1 cellular context compared by ENCODE assay signal in the genomic region with DNA sequence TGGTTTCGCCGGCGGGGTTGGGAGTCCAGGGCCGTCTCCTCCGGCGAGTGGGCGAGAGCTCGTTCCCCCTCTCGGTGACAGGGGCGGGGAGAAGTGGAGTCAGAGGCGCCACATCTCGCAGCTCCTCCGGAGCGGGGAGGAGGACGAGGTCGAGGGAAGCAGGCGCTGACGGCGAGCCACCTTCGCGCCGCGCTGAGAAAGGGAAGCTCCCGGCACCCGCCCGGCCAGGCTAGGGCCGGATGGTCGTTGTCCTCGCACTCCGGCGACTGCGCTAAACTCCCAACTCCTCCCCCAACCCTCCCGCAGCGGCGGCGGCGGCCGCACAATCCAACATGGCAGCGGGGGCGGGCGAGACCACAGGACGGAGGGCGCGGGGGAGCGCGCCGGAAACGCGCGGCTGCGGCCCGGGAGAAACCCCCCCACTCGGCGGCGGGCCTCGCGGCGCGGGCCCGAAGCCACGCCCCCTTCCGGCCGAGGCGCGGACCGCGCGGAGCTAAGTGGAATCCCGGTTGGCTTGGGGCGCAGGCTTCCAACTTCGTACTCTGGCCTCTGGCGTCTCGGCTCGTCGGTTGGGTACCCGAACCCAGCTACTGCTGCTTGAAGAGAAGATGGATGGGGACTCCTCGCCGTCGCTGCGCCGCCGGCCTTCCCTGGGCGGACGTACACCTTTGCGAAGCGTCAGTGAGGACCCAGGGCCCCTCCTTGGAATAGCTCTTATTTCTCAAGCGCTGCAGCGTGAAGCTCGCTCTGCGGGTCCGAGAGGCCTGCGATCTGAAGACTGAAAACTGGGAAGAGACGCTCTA.
TF ChIP-seq lines count a peak whose summit lies in the region.

A gene (minus strand): TSS at position 270 of the 803 bp plus-strand sequence. CDS start 269 bp downstream, at position 1.

TF ChIP-seq in HepG2, 621 proteins besides CTCF, POLR2A, EP300 and RAD21 (continued from another document and continues in another):
- TF ChIP-seq HMG20B (CRISPR knock-in tag; conservative IDR thresholded peaks at IDR 0.05) (0 out of 2 replicates have a peak, but pooled peaks have one; percentile 29), CEBPB (IDR thresholded peaks at IDR 0.05; ENCODE audit: borderline replicate concordance, low read depth, low read length) (no peak), NPAS2 (CRISPR knock-in tag; IDR thresholded peaks at IDR 0.05; ENCODE audit: borderline replicate concordance) (no peak), ZBTB21 (CRISPR knock-in tag; IDR thresholded peaks at IDR 0.05) (no peak; the same call in 1 of the 2 replicates), RBM39 (IDR thresholded peaks at IDR 0.05; ENCODE audit: low read depth, low read length, poor library complexity, severe bottlenecking) (peak; percentile 93), MBNL3 (CRISPR knock-in tag; conservative IDR thresholded peaks at IDR 0.05) (no peak), ZNF333 (CRISPR knock-in tag; IDR thresholded peaks at IDR 0.05; ENCODE audit: borderline replicate concordance) (no peak; the same call in 1 of the 2 replicates), ZNF616 (CRISPR knock-in tag; IDR thresholded peaks at IDR 0.05; ENCODE audit: low read depth) (peak; percentile 83), ZKSCAN8 (CRISPR knock-in tag; IDR thresholded peaks at IDR 0.05; ENCODE audit: borderline replicate concordance) (peak; percentile 10; the same call in 1 of the 2 replicates), JUND (CRISPR knock-in tag; IDR thresholded peaks at IDR 0.05) (no peak), ARID2 (CRISPR knock-in tag; IDR thresholded peaks at IDR 0.05; ENCODE audit: borderline replicate concordance) (no peak), RELA (CRISPR knock-in tag; IDR thresholded peaks at IDR 0.05) (no peak), ZSCAN21 (CRISPR knock-in tag; IDR thresholded peaks at IDR 0.05; ENCODE audit: borderline replicate concordance) (peak; percentile 73), KDM1A (CRISPR knock-in tag; IDR thresholded peaks at IDR 0.05) (no peak), SYNCRIP (IDR thresholded peaks at IDR 0.05; ENCODE audit: insufficient read depth, low read depth, low read length) (no peak), FOXM1 (CRISPR knock-in tag; IDR thresholded peaks at IDR 0.05) (no peak), ZFP36L1 (CRISPR knock-in tag; IDR thresholded peaks at IDR 0.05) (0 out of 2 replicates have a peak, but pooled peaks have one; percentile 31), RXRB (CRISPR knock-in tag; IDR thresholded peaks at IDR 0.05; ENCODE audit: borderline replicate concordance) (no peak), SALL1 (CRISPR knock-in tag; IDR thresholded peaks at IDR 0.05) (peak; percentile 94), PPARG (CRISPR knock-in tag; conservative IDR thresholded peaks at IDR 0.05) (no peak; the same call in 1 of the 2 replicates), THYN1 (CRISPR knock-in tag; IDR thresholded peaks at IDR 0.05; ENCODE audit: borderline replicate concordance, low read depth) (no peak), HNF4A (CRISPR knock-in tag; IDR thresholded peaks at IDR 0.05) (peak; percentile 15; the same call in 1 of the 2 replicates), NCOA5 (CRISPR knock-in tag; IDR thresholded peaks at IDR 0.05) (no peak), ZNF335 (CRISPR knock-in tag; IDR thresholded peaks at IDR 0.05) (no peak), NR3C1 (CRISPR knock-in tag; IDR thresholded peaks at IDR 0.05) (no peak), DR1 (CRISPR knock-in tag; IDR thresholded peaks at IDR 0.05) (no peak; the same call in 1 of the 2 replicates), PAWR (CRISPR knock-in tag; IDR thresholded peaks at IDR 0.05; ENCODE audit: borderline replicate concordance) (no peak), ZNF558 (CRISPR knock-in tag; IDR thresholded peaks at IDR 0.05; ENCODE audit: borderline replicate concordance) (peak; percentile 89; the same call in 1 of the 2 replicates), ZNF143 (CRISPR knock-in tag; IDR thresholded peaks at IDR 0.05) (0 out of 2 replicates have a peak, but pooled peaks have one; percentile 12), ZNF557 (CRISPR knock-in tag; IDR thresholded peaks at IDR 0.05) (no peak), HNRNPLL (IDR thresholded peaks at IDR 0.05; ENCODE audit: low read depth, low read length, poor library complexity, severe bottlenecking) (peak; percentile 98), ATAD3A (CRISPR knock-in tag; IDR thresholded peaks at IDR 0.05) (no peak), RBFOX2 (IDR thresholded peaks at IDR 0.05; ENCODE audit: low read depth, low read length) (peak; percentile 93), BRCA1 (CRISPR knock-in tag; IDR thresholded peaks at IDR 0.05) (no peak), ZNF777 (CRISPR knock-in tag; IDR thresholded peaks at IDR 0.05) (peak; percentile 45)
- TF ChIP-seq, protein P1, sequence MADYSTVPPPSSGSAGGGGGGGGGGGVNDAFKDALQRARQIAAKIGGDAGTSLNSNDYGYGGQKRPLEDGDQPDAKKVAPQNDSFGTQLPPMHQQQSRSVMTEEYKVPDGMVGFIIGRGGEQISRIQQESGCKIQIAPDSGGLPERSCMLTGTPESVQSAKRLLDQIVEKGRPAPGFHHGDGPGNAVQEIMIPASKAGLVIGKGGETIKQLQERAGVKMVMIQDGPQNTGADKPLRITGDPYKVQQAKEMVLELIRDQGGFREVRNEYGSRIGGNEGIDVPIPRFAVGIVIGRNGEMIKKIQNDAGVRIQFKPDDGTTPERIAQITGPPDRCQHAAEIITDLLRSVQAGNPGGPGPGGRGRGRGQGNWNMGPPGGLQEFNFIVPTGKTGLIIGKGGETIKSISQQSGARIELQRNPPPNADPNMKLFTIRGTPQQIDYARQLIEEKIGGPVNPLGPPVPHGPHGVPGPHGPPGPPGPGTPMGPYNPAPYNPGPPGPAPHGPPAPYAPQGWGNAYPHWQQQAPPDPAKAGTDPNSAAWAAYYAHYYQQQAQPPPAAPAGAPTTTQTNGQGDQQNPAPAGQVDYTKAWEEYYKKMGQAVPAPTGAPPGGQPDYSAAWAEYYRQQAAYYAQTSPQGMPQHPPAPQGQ (CRISPR knock-in tag; IDR thresholded peaks at IDR 0.05; ENCODE audit: borderline replicate concordance): no peak
- TF ChIP-seq, protein P2, sequence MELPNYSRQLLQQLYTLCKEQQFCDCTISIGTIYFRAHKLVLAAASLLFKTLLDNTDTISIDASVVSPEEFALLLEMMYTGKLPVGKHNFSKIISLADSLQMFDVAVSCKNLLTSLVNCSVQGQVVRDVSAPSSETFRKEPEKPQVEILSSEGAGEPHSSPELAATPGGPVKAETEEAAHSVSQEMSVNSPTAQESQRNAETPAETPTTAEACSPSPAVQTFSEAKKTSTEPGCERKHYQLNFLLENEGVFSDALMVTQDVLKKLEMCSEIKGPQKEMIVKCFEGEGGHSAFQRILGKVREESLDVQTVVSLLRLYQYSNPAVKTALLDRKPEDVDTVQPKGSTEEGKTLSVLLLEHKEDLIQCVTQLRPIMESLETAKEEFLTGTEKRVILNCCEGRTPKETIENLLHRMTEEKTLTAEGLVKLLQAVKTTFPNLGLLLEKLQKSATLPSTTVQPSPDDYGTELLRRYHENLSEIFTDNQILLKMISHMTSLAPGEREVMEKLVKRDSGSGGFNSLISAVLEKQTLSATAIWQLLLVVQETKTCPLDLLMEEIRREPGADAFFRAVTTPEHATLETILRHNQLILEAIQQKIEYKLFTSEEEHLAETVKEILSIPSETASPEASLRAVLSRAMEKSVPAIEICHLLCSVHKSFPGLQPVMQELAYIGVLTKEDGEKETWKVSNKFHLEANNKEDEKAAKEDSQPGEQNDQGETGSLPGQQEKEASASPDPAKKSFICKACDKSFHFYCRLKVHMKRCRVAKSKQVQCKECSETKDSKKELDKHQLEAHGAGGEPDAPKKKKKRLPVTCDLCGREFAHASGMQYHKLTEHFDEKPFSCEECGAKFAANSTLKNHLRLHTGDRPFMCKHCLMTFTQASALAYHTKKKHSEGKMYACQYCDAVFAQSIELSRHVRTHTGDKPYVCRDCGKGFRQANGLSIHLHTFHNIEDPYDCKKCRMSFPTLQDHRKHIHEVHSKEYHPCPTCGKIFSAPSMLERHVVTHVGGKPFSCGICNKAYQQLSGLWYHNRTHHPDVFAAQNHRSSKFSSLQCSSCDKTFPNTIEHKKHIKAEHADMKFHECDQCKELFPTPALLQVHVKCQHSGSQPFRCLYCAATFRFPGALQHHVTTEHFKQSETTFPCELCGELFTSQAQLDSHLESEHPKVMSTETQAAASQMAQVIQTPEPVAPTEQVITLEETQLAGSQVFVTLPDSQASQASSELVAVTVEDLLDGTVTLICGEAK (IDR thresholded peaks at IDR 0.05): no peak
- TF ChIP-seq, protein P2 (CRISPR knock-in tag; IDR thresholded peaks at IDR 0.05): no peak; the same call in 1 of the 2 replicates
- TF ChIP-seq, protein P3, sequence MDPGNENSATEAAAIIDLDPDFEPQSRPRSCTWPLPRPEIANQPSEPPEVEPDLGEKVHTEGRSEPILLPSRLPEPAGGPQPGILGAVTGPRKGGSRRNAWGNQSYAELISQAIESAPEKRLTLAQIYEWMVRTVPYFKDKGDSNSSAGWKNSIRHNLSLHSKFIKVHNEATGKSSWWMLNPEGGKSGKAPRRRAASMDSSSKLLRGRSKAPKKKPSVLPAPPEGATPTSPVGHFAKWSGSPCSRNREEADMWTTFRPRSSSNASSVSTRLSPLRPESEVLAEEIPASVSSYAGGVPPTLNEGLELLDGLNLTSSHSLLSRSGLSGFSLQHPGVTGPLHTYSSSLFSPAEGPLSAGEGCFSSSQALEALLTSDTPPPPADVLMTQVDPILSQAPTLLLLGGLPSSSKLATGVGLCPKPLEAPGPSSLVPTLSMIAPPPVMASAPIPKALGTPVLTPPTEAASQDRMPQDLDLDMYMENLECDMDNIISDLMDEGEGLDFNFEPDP (CRISPR knock-in tag; conservative IDR thresholded peaks at IDR 0.05): 0 out of 2 replicates have a peak, but pooled peaks have one; percentile 67
- TF ChIP-seq, protein P4, sequence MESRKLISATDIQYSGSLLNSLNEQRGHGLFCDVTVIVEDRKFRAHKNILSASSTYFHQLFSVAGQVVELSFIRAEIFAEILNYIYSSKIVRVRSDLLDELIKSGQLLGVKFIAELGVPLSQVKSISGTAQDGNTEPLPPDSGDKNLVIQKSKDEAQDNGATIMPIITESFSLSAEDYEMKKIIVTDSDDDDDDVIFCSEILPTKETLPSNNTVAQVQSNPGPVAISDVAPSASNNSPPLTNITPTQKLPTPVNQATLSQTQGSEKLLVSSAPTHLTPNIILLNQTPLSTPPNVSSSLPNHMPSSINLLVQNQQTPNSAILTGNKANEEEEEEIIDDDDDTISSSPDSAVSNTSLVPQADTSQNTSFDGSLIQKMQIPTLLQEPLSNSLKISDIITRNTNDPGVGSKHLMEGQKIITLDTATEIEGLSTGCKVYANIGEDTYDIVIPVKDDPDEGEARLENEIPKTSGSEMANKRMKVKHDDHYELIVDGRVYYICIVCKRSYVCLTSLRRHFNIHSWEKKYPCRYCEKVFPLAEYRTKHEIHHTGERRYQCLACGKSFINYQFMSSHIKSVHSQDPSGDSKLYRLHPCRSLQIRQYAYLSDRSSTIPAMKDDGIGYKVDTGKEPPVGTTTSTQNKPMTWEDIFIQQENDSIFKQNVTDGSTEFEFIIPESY (CRISPR knock-in tag; IDR thresholded peaks at IDR 0.05): no peak
- TF ChIP-seq, protein P5, sequence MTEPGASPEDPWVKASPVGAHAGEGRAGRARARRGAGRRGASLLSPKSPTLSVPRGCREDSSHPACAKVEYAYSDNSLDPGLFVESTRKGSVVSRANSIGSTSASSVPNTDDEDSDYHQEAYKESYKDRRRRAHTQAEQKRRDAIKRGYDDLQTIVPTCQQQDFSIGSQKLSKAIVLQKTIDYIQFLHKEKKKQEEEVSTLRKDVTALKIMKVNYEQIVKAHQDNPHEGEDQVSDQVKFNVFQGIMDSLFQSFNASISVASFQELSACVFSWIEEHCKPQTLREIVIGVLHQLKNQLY (CRISPR knock-in tag; IDR thresholded peaks at IDR 0.05): no peak
- TF ChIP-seq, protein P6, sequence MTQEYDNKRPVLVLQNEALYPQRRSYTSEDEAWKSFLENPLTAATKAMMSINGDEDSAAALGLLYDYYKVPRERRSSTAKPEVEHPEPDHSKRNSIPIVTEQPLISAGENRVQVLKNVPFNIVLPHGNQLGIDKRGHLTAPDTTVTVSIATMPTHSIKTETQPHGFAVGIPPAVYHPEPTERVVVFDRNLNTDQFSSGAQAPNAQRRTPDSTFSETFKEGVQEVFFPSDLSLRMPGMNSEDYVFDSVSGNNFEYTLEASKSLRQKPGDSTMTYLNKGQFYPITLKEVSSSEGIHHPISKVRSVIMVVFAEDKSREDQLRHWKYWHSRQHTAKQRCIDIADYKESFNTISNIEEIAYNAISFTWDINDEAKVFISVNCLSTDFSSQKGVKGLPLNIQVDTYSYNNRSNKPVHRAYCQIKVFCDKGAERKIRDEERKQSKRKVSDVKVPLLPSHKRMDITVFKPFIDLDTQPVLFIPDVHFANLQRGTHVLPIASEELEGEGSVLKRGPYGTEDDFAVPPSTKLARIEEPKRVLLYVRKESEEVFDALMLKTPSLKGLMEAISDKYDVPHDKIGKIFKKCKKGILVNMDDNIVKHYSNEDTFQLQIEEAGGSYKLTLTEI (CRISPR knock-in tag; conservative IDR thresholded peaks at IDR 0.05): no peak
- TF ChIP-seq, protein P7, sequence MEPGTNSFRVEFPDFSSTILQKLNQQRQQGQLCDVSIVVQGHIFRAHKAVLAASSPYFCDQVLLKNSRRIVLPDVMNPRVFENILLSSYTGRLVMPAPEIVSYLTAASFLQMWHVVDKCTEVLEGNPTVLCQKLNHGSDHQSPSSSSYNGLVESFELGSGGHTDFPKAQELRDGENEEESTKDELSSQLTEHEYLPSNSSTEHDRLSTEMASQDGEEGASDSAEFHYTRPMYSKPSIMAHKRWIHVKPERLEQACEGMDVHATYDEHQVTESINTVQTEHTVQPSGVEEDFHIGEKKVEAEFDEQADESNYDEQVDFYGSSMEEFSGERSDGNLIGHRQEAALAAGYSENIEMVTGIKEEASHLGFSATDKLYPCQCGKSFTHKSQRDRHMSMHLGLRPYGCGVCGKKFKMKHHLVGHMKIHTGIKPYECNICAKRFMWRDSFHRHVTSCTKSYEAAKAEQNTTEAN (CRISPR knock-in tag; conservative IDR thresholded peaks at IDR 0.05): peak; percentile 60
